In the genomic region with DNA sequence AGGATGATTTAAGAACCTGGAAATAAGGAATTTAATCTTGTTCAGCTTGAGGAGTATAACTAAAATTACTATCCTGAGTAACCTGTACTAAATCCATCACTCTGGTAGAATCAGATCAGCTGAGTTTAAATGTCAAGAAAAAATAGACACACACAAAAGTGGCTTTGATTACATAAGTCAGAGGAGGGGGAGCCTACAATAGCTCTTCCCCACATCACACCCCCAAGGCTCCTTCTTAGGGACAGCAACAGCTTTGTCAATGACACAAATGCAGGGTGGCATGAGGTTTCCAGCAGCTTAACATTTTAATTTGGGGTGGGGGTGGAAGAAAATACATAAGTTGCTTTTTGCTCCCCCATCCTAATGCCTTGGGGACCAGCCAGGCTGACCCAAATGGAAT, we compare ENCODE assay signal across 35 cellular contexts. TPM values are rescaled to one million over a fixed set of nuclear protein-coding genes. Genes with fewer than 3 reads are reported as not detected.
DNase-seq lines count a peak whose midpoint lies in the region; ATAC-seq and TF ChIP-seq lines count a peak whose summit lies in the region.
"Had no signal": no experiment of that assay in that cellular context is flagged by ENCODE, and none has a peak within 500 bp of the region (broad histone marks: within the 10 kb centered on the region; RNA-seq: fewer than 3 reads in every experiment).

No MANE protein-coding gene starts in this region.

- intact Hi-C loops in natural killer cell (cut with micrococcal nuclease): no loop called here

- DNase-seq in natural killer cell: no peak
- DNase-seq in natural killer cell treated with Interleukin-12 subunit alpha and Interleukin-12 subunit beta and Interleukin-15 and Interleukin-18, amount 100 ng/mL, for 72 hours (ENCODE audit: low spot score): no peak
- no peak for DNase-seq in immature natural killer cell
- DNase-seq in DMS 273 treated with DMSO at 0.1 percent for 48 hours (lab: John Stamatoyannopoulos, UW): no peak
- DNase-seq in DMS53 treated with DMSO at 0.1 percent for 48 hours (lab: John Stamatoyannopoulos, UW; ENCODE audit: unreplicated experiment): no peak
- DNase-seq in NCI-H2171 treated with DMSO at 0.1 percent for 48 hours (lab: John Stamatoyannopoulos, UW): no peak
- DNase-seq: activated CD4-positive, CD25-positive, alpha-beta regulatory T cell treated with anti-CD3 and anti-CD28 coated beads, Interleukin-2, amount 50 U/mL, for 72 hours; activated naive CD4-positive, alpha-beta T cell treated with anti-CD3 and anti-CD28 coated beads, Interleukin-2, amount 10 ng/mL, durations not matched to agents 7 days and 5 days; activated T-cell treated with anti-CD3 and anti-CD28 coated beads, Interleukin-2, amount 50 U/mL, for 48 hours; aorta; BE2C; Caco-2; colonic mucosa; effector memory CD4-positive, alpha-beta T cell; glutamatergic neuron; HCEC 1CT; left ventricle myocardium inferior; mesendoderm; MG63; NCI-H1105 treated with DMSO at 0.1 percent for 48 hours; NCI-H2029; NCI-H526; OCI-M1; right lobe of liver; SK-N-SH; stimulated activated CD8-positive, alpha-beta memory T cell treated with anti-CD3 and anti-CD28 coated beads, Interleukin-4, amount 100 ng/mL, for 48 hours; stomach; thyroid gland had no signal

- TF ChIP-seq CTCF in natural killer cell (IDR thresholded peaks at IDR 0.05): no peak

- no peak for ATAC-seq in natural killer cell
- no peak for ATAC-seq in natural killer cell treated with Interleukin-12 subunit alpha and Interleukin-12 subunit beta and Interleukin-15 and Interleukin-18, amount 100 ng/mL, for 72 hours
- ATAC-seq in activated T-helper 17 cell treated with anti-CD3 and anti-CD28 coated beads, Interleukin-2, amount 50 U/mL, for 72 hours (replicated peaks): no peak
- ATAC-seq: right lobe of liver had no signal

- H3K36me3 Mint-ChIP-seq in natural killer cell (peaks cover 62% of the 10 kb centered on the region), immature natural killer cell (peaks cover 31 to 71% (median 61%) of the 10 kb centered on the region in 3 donors)
- peaks cover 75% of the 10 kb centered on the region for H3K36me3 Mint-ChIP-seq in natural killer cell treated with Interleukin-12 subunit alpha and Interleukin-12 subunit beta and Interleukin-15 and Interleukin-18, amount 100 ng/mL, for 72 hours
- H3K36me3 Mint-ChIP-seq in activated T-helper 17 cell treated with anti-CD3 and anti-CD28 coated beads, Interleukin-2, amount 50 U/mL, for 72 hours (ENCODE audit: low read depth): peaks cover 100% of the 10 kb centered on the region

- H3K9me3 Mint-ChIP-seq in natural killer cell (no peaks in the 10 kb centered on the region), immature natural killer cell (no peaks in the 10 kb centered on the region)
- no peaks in the 10 kb centered on the region for H3K9me3 Mint-ChIP-seq in natural killer cell treated with Interleukin-12 subunit alpha and Interleukin-12 subunit beta and Interleukin-15 and Interleukin-18, amount 100 ng/mL, for 72 hours
- H3K9me3 Mint-ChIP-seq in activated T-helper 17 cell treated with anti-CD3 and anti-CD28 coated beads, Interleukin-2, amount 50 U/mL, for 72 hours: no peaks in the 10 kb centered on the region
- H3K9me3 Mint-ChIP-seq: activated naive CD4-positive, alpha-beta T cell treated with anti-CD3 and anti-CD28 coated beads, Interleukin-2, amount 10 ng/mL, durations not matched to agents 7 days and 5 days; T-helper 1 cell treated with Interleukin-12 subunit alpha and Interleukin-12 subunit beta and Interleukin-4 antibody, amounts not matched to agents 30 μg/mL and 1 μg/mL, for 36 hours had no signal

- H3K4me1 Mint-ChIP-seq in natural killer cell (peaks cover 48 to 59% of the 10 kb centered on the region in 2 donors), immature natural killer cell (peaks cover 15 to 56% of the 10 kb centered on the region in 2 donors)
- H3K4me1 Mint-ChIP-seq in natural killer cell treated with Interleukin-12 subunit alpha and Interleukin-12 subunit beta and Interleukin-15 and Interleukin-18, amount 100 ng/mL, for 72 hours (ENCODE audit: low read depth in 2 of 2): peaks cover 41 to 48% of the 10 kb centered on the region in 2 donors
- H3K4me1 Mint-ChIP-seq in activated T-helper 17 cell treated with anti-CD3 and anti-CD28 coated beads, Interleukin-2, amount 50 U/mL, for 72 hours: peaks cover 47% of the 10 kb centered on the region

- peak overlapping the region; percentile 65 to 76 for H3K27ac Mint-ChIP-seq in natural killer cell
- peak overlapping the region in 1 of 2 donors; percentile 78 for H3K27ac Mint-ChIP-seq in natural killer cell treated with Interleukin-12 subunit alpha and Interleukin-12 subunit beta and Interleukin-15 and Interleukin-18, amount 100 ng/mL, for 72 hours
- H3K27ac Mint-ChIP-seq in activated T-helper 17 cell treated with anti-CD3 and anti-CD28 coated beads, Interleukin-2, amount 50 U/mL, for 72 hours: peak overlapping the region; percentile 61
- H3K27ac Mint-ChIP-seq in immature natural killer cell: peak overlapping the region in 5 of 6 donors; percentile 20 to 69 (median 64)
- H3K27ac Mint-ChIP-seq: activated naive CD4-positive, alpha-beta T cell treated with anti-CD3 and anti-CD28 coated beads, Interleukin-2, amount 10 ng/mL, durations not matched to agents 7 days and 5 days; progenitor cell of endocrine pancreas; T-helper 1 cell treated with Interleukin-12 subunit alpha and Interleukin-12 subunit beta and Interleukin-4 antibody, amounts not matched to agents 30 μg/mL and 1 μg/mL, for 36 hours had no signal

- H3K27me3 Mint-ChIP-seq in natural killer cell (ENCODE audit: low read depth in 2 of 2): no peaks in the 10 kb centered on the region
- H3K27me3 Mint-ChIP-seq in natural killer cell treated with Interleukin-12 subunit alpha and Interleukin-12 subunit beta and Interleukin-15 and Interleukin-18, amount 100 ng/mL, for 72 hours: no peaks in the 10 kb centered on the region
- H3K27me3 Mint-ChIP-seq in activated T-helper 17 cell treated with anti-CD3 and anti-CD28 coated beads, Interleukin-2, amount 50 U/mL, for 72 hours: no peaks in the 10 kb centered on the region
- peaks cover 2 to 3% (median 2%) of the 10 kb centered on the region in 3 donors for H3K27me3 Mint-ChIP-seq in immature natural killer cell (ENCODE audit: low read depth in 3 of 3)
- H3K27me3 Mint-ChIP-seq: activated naive CD4-positive, alpha-beta T cell treated with anti-CD3 and anti-CD28 coated beads, Interleukin-2, amount 10 ng/mL, durations not matched to agents 7 days and 5 days; progenitor cell of endocrine pancreas had no signal

- H3K4me3 Mint-ChIP-seq in natural killer cell (no peak overlapping the region), immature natural killer cell (no peak overlapping the region)
- no peak overlapping the region for H3K4me3 Mint-ChIP-seq in natural killer cell treated with Interleukin-12 subunit alpha and Interleukin-12 subunit beta and Interleukin-15 and Interleukin-18, amount 100 ng/mL, for 72 hours
- no peak overlapping the region for H3K4me3 Mint-ChIP-seq in activated T-helper 17 cell treated with anti-CD3 and anti-CD28 coated beads, Interleukin-2, amount 50 U/mL, for 72 hours
- H3K4me3 Mint-ChIP-seq: activated naive CD4-positive, alpha-beta T cell treated with anti-CD3 and anti-CD28 coated beads, Interleukin-2, amount 10 ng/mL, durations not matched to agents 7 days and 5 days; T-helper 1 cell treated with Interleukin-12 subunit alpha and Interleukin-12 subunit beta and Interleukin-4 antibody, amounts not matched to agents 30 μg/mL and 1 μg/mL, for 36 hours had no signal

RNA-seq across cellular contexts. Expression of gene NUP210L, which starts 12.6 kb away (rescaled TPM):
- under 1 TPM; 0.13 to 0.24 (median 0.18) TPM for total RNA-seq in natural killer cell
- under 1 TPM in 1 of 2 donors, not detected in 1; 0.24 TPM for total RNA-seq in natural killer cell treated with Interleukin-12 subunit alpha and Interleukin-12 subunit beta and Interleukin-15 and Interleukin-18, amount 100 ng/mL, for 72 hours
- under 1 TPM; 0.04 to 0.24 TPM for total RNA-seq in activated T-helper 17 cell treated with anti-CD3 and anti-CD28 coated beads, Interleukin-2, amount 50 U/mL, for 72 hours
- polyA plus RNA-seq in immature natural killer cell: under 1 TPM in 1 of 3 donors, not detected in 2; 0.13 TPM
- total RNA-seq: vagina had no signal
- polyA plus RNA-seq: SK-N-SH, stomach had no signal

RNA-seq across cellular contexts. Expression of gene TPM3, which starts 24.4 kb away (rescaled TPM):
- 100 to 1,000 TPM; 516 to 622 (median 551) TPM for total RNA-seq in natural killer cell
- 100 to 1,000 TPM; 495 to 662 TPM for total RNA-seq in natural killer cell treated with Interleukin-12 subunit alpha and Interleukin-12 subunit beta and Interleukin-15 and Interleukin-18, amount 100 ng/mL, for 72 hours
- total RNA-seq in activated T-helper 17 cell treated with anti-CD3 and anti-CD28 coated beads, Interleukin-2, amount 50 U/mL, for 72 hours: 100 to 1,000 TPM; 370 to 607 TPM
- polyA plus RNA-seq in immature natural killer cell: 1,000 to 10,000 TPM; 1,142 to 1,239 (median 1,223) TPM

RNA-seq across cellular contexts. Expression of gene CFAP141, which starts 38.7 kb away (rescaled TPM):
- total RNA-seq in natural killer cell: 1 to 10 TPM in 1 of 3 donors, not detected in 2; 1.2 TPM
- total RNA-seq in natural killer cell treated with Interleukin-12 subunit alpha and Interleukin-12 subunit beta and Interleukin-15 and Interleukin-18, amount 100 ng/mL, for 72 hours: not detected
- not detected for total RNA-seq in activated T-helper 17 cell treated with anti-CD3 and anti-CD28 coated beads, Interleukin-2, amount 50 U/mL, for 72 hours
- not detected for polyA plus RNA-seq in immature natural killer cell
- total RNA-seq: aorta, Caco-2, colonic mucosa, fibroblast of villous mesenchyme, left ventricle myocardium inferior, progenitor cell of endocrine pancreas, right lobe of liver, stomach, thyroid gland, vagina had no signal
- polyA plus RNA-seq: aorta, esophagus, keratinocyte, SK-N-SH, stomach had no signal

RNA-seq across cellular contexts. Expression of gene UBAP2L, which starts 53.3 kb away (rescaled TPM):
- 100 to 1,000 TPM; 195 to 220 (median 218) TPM for total RNA-seq in natural killer cell
- 100 to 1,000 TPM; 175 to 183 TPM for total RNA-seq in natural killer cell treated with Interleukin-12 subunit alpha and Interleukin-12 subunit beta and Interleukin-15 and Interleukin-18, amount 100 ng/mL, for 72 hours
- total RNA-seq in activated T-helper 17 cell treated with anti-CD3 and anti-CD28 coated beads, Interleukin-2, amount 50 U/mL, for 72 hours: 100 to 1,000 TPM; 237 to 249 TPM
- 10 to 100 TPM; 23.1 to 72.4 (median 52.4) TPM for polyA plus RNA-seq in immature natural killer cell
